ENCODE assay signal across 2 cellular contexts in genomic region chr4:174532479-174532878, GRCh38.
TF ChIP-seq lines count a peak whose summit lies in the region.

No MANE protein-coding gene starts in this region.

TF ChIP-seq in liver, 16 proteins besides CTCF, POLR2A, EP300 and RAD21 (continued from another document):
- TF ChIP-seq YY1 (IDR thresholded peaks at IDR 0.05) (peak; percentile 64), REST (IDR thresholded peaks at IDR 0.05) (no peak)
TF ChIP-seq in liver: peak in this region for 1.

TF ChIP-seq in HepG2, 621 proteins besides CTCF, POLR2A, EP300 and RAD21:
- TF ChIP-seq ZNF512 (CRISPR knock-in tag; IDR thresholded peaks at IDR 0.05): no peak
- no peak for TF ChIP-seq PAF1 (CRISPR knock-in tag; IDR thresholded peaks at IDR 0.05)
- TF ChIP-seq ZBTB20 (CRISPR knock-in tag; IDR thresholded peaks at IDR 0.05; ENCODE audit: borderline replicate concordance, low read depth): no peak
- no peak for TF ChIP-seq AFF4 (CRISPR knock-in tag; IDR thresholded peaks at IDR 0.05)
- no peak for TF ChIP-seq ZNF124 (CRISPR knock-in tag; IDR thresholded peaks at IDR 0.05)
- TF ChIP-seq BHLHE40 (IDR thresholded peaks at IDR 0.05; ENCODE audit: low read length): no peak
- no peak for TF ChIP-seq ZNF850 (CRISPR knock-in tag; conservative IDR thresholded peaks at IDR 0.05)
TF ChIP-seq in HepG2: peak in this region for 0.
